In the genomic region with DNA sequence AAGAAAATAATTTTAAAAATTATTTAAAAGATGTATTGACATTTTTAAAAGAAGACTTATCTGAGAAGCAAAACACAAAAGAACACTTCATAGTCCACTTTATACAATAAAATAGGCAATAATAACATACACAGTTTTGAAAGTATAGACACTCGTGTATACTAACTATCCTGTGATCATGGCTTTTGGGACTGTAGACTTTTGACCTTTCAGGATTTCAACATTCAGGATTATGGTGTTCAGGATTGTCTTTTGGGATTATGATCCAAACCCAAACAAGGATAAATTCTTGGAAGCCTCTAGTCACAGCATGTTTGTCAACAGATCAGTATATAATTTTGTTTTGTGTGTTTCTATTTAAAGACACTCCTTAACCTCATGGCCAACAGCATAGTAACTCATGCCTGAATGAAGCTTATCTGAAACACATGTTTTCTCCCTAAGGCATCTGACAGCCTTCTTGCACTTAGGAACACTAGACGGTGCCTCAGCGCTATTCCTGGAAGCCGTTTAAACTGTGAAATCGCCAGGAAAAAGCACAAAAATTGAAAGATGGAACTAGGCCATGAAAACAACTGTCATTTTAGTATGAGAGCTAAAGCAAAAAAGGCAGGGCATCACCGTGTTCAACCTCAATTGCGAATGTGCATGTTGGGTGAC, we compare ENCODE assay signal across 23 cellular contexts. TPM values are rescaled to one million over a fixed set of nuclear protein-coding genes. Genes with fewer than 3 reads are reported as not detected.
DNase-seq lines count a peak whose midpoint lies in the region; ATAC-seq and TF ChIP-seq lines count a peak whose summit lies in the region.
"Had no signal": no experiment of that assay in that cellular context is flagged by ENCODE, and none has a peak within 500 bp of the region (broad histone marks: within the 10 kb centered on the region; RNA-seq: fewer than 3 reads in every experiment).

No MANE protein-coding gene starts in this region.

- DNase-seq in AG10803 (ENCODE audit: low read depth), result peak; percentile 77
- peak; percentile 44 for DNase-seq in GM23248
- peak; percentile 51 for DNase-seq in fibroblast of the aortic adventitia (ENCODE audit: low read depth)
- no peak for DNase-seq in right lobe of liver
- no peak for DNase-seq in activated naive CD4-positive, alpha-beta T cell (lab: John Stamatoyannopoulos, UW)
- no peak for DNase-seq in H7
- no peak for DNase-seq in NOMO-1 treated with dmso at 0.1 percent for 144 hours (lab: John Stamatoyannopoulos, UW; ENCODE audit: unreplicated experiment)
- DNase-seq in SW 1271 (lab: John Stamatoyannopoulos, UW), result no peak
- DNase-seq: activated CD4-positive, alpha-beta T cell treated with anti-CD3 and anti-CD28 coated beads, Interleukin-2, amount 10 ng/mL, durations not matched to agents 24 days and 14 days; activated naive CD4-positive, alpha-beta T cell treated with anti-CD3 and anti-CD28 coated beads for 36 hours; activated T-cell treated with anti-CD3 and anti-CD28 coated beads, Interleukin-2, amount 50 U/mL, for 4 hours; amygdala; cortex of kidney; DMS79; GOT3; mammary epithelial cell; NCI-H1694; NCI-H2171; NCI-H510A; stimulated activated CD4-positive, alpha-beta T cell treated with anti-CD3 and anti-CD28 coated beads, Interleukin-15, amount 100 ng/mL, for 24 hours; stimulated activated naive CD4-positive, alpha-beta T cell; T-helper 9 cell had no signal

- in situ Hi-C loops in GM23248 (cut with MboI), result no loop called here

- WGBS in GM23248 (ENCODE audit: low coverage in 1 of 2, low lambda C conversion rate in 2 of 2, missing lambda C conversion rate in 2 of 2), 2 experiments, result 20 to 21% methylated on average over 7 of the region's 7 CpGs
- 95% methylated on average over 7 of the region's 7 CpGs for WGBS in right lobe of liver (ENCODE audit: insufficient coverage, low coverage, low lambda C conversion rate, missing lambda C conversion rate)

- no peaks in the 10 kb centered on the region for H4K20me1 ChIP-seq in GM23248 (ENCODE audit: insufficient read depth)

- H3K9me2 ChIP-seq in GM23248 (ENCODE audit: insufficient read depth), result no peaks in the 10 kb centered on the region

- H3K79me2 ChIP-seq in GM23248 (ENCODE audit: insufficient read depth), result no peaks in the 10 kb centered on the region

- H2AFZ ChIP-seq in GM23248, result peak overlapping the region; percentile 44; the same call in 1 of the 2 replicates
- H2AFZ ChIP-seq: neural progenitor cell had no signal

- H3K9me3 ChIP-seq in GM23248 (ENCODE audit: low read depth) (no peaks in the 10 kb centered on the region), right lobe of liver (no peaks in the 10 kb centered on the region)

- H3K36me3 ChIP-seq in GM23248 (ENCODE audit: low read depth), result no peaks in the 10 kb centered on the region
- peaks cover 0 to 2% (median 0%) of the 10 kb centered on the region in 4 donors for H3K36me3 ChIP-seq in right lobe of liver
- H3K36me3 ChIP-seq in H7 (replicated peaks; ENCODE audit: control insufficient read depth, insufficient read depth, low read length), result no peaks in the 10 kb centered on the region
- H3K36me3 ChIP-seq: neural progenitor cell had no signal

- no peaks in the 10 kb centered on the region for H3F3A ChIP-seq in GM23248 (ENCODE audit: insufficient read depth)

- H3K4me1 ChIP-seq in GM23248 (ENCODE audit: insufficient read depth) (peaks cover 17% of the 10 kb centered on the region), right lobe of liver (peaks cover 0 to 15% (median 6%) of the 10 kb centered on the region in 4 donors)
- H3K4me1 ChIP-seq: neural progenitor cell had no signal

- H3K4me3 ChIP-seq in AG10803 (ENCODE audit: low read length) (no peak overlapping the region), GM23248 (no peak overlapping the region), fibroblast of the aortic adventitia (ENCODE audit: low read depth, low read length) (no peak overlapping the region), right lobe of liver (no peak overlapping the region), H7 (ENCODE audit: insufficient read depth, low read depth, low read length) (no peak overlapping the region)
- H3K4me3 ChIP-seq: neural progenitor cell had no signal

- TF ChIP-seq CTCF in AG10803 (conservative IDR thresholded peaks at IDR 0.05; ENCODE audit: low read length) (peak; percentile 18; the same call in 1 of the 2 replicates), fibroblast of the aortic adventitia (IDR thresholded peaks at IDR 0.05; ENCODE audit: insufficient read depth, low read length) (no peak), right lobe of liver (IDR thresholded peaks at IDR 0.05) (no peak)

- no peak overlapping the region for H3K9ac ChIP-seq in GM23248
- H3K9ac ChIP-seq: neural progenitor cell had no signal

- no peaks in the 10 kb centered on the region for H3K27me3 ChIP-seq in GM23248 (replicated peaks; ENCODE audit: insufficient read depth)
- H3K27me3 ChIP-seq in right lobe of liver, result no peaks in the 10 kb centered on the region
- H3K27me3 ChIP-seq in H7 (ENCODE audit: control insufficient read depth, insufficient read depth, low read length), result no peaks in the 10 kb centered on the region
- H3K27me3 ChIP-seq: neural progenitor cell had no signal

- no peak for TF ChIP-seq POLR2A in right lobe of liver (IDR thresholded peaks at IDR 0.05)

- H3K4me2 ChIP-seq in GM23248 (ENCODE audit: unreplicated experiment), result no peak overlapping the region
- H3K4me2 ChIP-seq: neural progenitor cell had no signal

- peak in 3 of 4 donors; percentile 35 to 52 (median 36) for ATAC-seq in right lobe of liver
- ATAC-seq: activated T-cell treated with anti-CD3 and anti-CD28 coated beads, Interleukin-2, amount 50 U/mL, for 4 hours had no signal

- no peak overlapping the region for H3K27ac ChIP-seq in GM23248
- H3K27ac ChIP-seq in right lobe of liver, result no peak overlapping the region
- H3K27ac ChIP-seq: neural progenitor cell had no signal

- intact Hi-C loops in right lobe of liver (cut with DNase I), result no loop called here

RNA-seq across cellular contexts. Expression of a gene that starts 29.9 kb away (rescaled TPM):
- total RNA-seq in GM23248 (2014; rRNA removed; shearing (Covaris generic)), result 4.3 and 5.2 TPM in 2 replicates
- polyA plus RNA-seq in GM23248 (2016; fragmentation: Nextera tagmentation; extraction: Ambion mirVana), result 4.1 and 4.2 TPM in 2 replicates
- 3.2 and 3.5 TPM in 2 replicates for total RNA-seq in fibroblast of the aortic adventitia (ENCODE audit: low replicate concordance)
- 10 to 100 TPM; 14.1 to 34.6 (median 26.5) TPM for total RNA-seq in right lobe of liver
- 3.7 and 4.3 TPM in 2 replicates for total RNA-seq in H7 (2014; rRNA removed; shearing (Covaris generic))

Comparison
In these comparisons a context has a peak if more than half of its experiments do, and no peak if none do; other contexts are left out.
1. DNase-seq: peak in AG10803 (single experiment), GM23248 (single experiment) and fibroblast of the aortic adventitia (single experiment); none in right lobe of liver (0 of 3), activated naive CD4-positive, alpha-beta T cell (0 of 4), H7 (single experiment), NOMO-1 treated with dmso at 0.1 percent for 144 hours (single experiment) and SW 1271 (0 of 2).